ENCODE assay signal across 8 cellular contexts in the genomic region with DNA sequence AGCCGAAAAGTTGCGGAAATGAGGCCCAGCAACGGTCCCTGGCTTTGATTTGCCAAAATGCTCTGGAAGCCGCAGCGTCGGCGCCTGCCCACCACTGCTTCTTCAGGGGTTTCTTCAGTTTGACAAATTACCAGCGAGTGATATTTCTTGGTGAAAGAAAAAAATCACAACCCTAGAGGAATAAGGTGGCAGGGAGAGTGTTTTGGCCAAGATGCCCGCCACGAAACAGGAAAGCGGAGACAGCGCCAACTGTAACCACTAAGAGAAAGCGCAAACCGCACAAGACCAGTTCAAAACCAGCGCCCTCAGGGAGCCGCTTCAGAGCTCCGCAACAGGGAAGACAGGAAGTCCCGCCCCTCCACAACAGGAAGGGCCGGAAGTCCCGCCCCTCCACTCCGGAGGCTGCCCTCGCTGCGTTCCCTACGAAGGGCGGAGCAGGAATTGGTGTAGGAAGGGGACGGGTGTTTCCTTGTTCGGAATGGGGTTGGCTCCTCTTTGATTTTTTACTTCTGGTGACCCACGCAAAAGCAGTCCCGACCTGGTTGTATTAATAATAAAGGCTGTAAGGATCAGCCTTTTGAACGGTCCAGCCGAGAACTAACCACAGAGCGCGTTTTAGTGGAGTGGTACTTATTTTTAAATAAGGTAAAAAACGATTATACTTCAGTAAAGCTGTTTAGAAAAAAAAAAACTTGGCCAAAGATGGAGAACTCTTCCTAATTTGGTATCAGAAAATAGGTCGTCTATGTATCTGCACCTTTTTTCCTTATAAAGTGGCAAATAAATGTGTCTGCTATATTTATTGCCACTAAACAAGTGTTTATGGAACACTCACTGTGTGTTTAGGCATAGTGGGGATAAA. TPM values are rescaled to one million over a fixed set of nuclear protein-coding genes. Genes with fewer than 3 reads are reported as not detected.
DNase-seq lines count a peak whose midpoint lies in the region; ATAC-seq and TF ChIP-seq lines count a peak whose summit lies in the region.

Gene C5orf34 (minus strand): TSS at position 333 of the 862 bp plus-strand sequence. CDS start 5,809 bp downstream, outside the sequence.

- H3K4me3 ChIP-seq in WI38 (ENCODE audit: low read depth, low read length) = peak within 1 kb of the TSS; percentile 90
- peak within 1 kb of the TSS; percentile 57 to 66 for H3K4me3 ChIP-seq in cardiac fibroblast (replicated peaks in 1 of 2; ENCODE audit: low read depth in 2 of 2, low read length in 2 of 2)

- H3K36me3 Mint-ChIP-seq in immature natural killer cell = peaks cover 0 to 2% (median 0%) of the 10 kb centered on the region in 3 donors

- ATAC-seq in GM18909 (IDR thresholded peaks at IDR 0.05; ENCODE audit: poor library complexity, unreplicated experiment) (peak; percentile 99), HG03159 (IDR thresholded peaks at IDR 0.05; ENCODE audit: unreplicated experiment) (peak; percentile 96)

- H3K27me3 Mint-ChIP-seq in immature natural killer cell (ENCODE audit: low read depth in 3 of 3) = peaks cover 0 to 13% (median 0%) of the 10 kb centered on the region in 3 donors

- no peaks in the 10 kb centered on the region for H3K9me3 Mint-ChIP-seq in immature natural killer cell

- DNase-seq in AG08395 (ENCODE audit: low spot score) (peak; percentile 99), NCI-H2227 (lab: John Stamatoyannopoulos, UW; ENCODE audit: unreplicated experiment) (peak; percentile 99), cardiac fibroblast (ENCODE audit: low read depth in 2 of 2) (peak; percentile 97), immature natural killer cell (peak; percentile 91 to 93 (median 93)), smooth muscle cell of the brain vasculature (ENCODE audit: low read depth, low spot score) (peak; percentile 84)

- H3K4me3 Mint-ChIP-seq in immature natural killer cell = peak within 1 kb of the TSS; percentile 91 to 95 (median 93)

- peaks cover 25 to 34% of the 10 kb centered on the region in 2 donors for H3K4me1 Mint-ChIP-seq in immature natural killer cell

- TF ChIP-seq CTCF in WI38 (IDR thresholded peaks at IDR 0.05; ENCODE audit: low read depth, low read length) = no peak
- no peak for TF ChIP-seq CTCF in cardiac fibroblast (IDR thresholded peaks at IDR 0.05; ENCODE audit: low read depth, low read length)

- peak within 1 kb of the TSS; percentile 90 to 96 (median 94) for H3K27ac Mint-ChIP-seq in immature natural killer cell

RNA-seq across cellular contexts. Expression of gene C5orf34, which starts in this region (rescaled TPM):
- polyA plus RNA-seq in immature natural killer cell = 1 to 10 TPM; 1.3 to 3.3 (median 1.5) TPM

Comparison
In these comparisons a context has a peak if more than half of its experiments do, and no peak if none do; other contexts are left out.
1. Peak in every context shown above with its lines: DNase-seq, ATAC-seq and H3K4me3 ChIP-seq.